In genomic region chr7:44461387-44461786, GRCh38 we compare ENCODE assay signal across 10 cellular contexts.
DNase-seq lines count a peak whose midpoint lies in the region; ATAC-seq and TF ChIP-seq lines count a peak whose summit lies in the region.
"Had no signal": no experiment of that assay in that cellular context is flagged by ENCODE, and none has a peak within 500 bp of the region (broad histone marks: within the 10 kb centered on the region; RNA-seq: fewer than 3 reads in every experiment).

No MANE protein-coding gene starts in this region.

- H3K36me3 Mint-ChIP-seq in stimulated activated naive B cell treated with anti-CD40 and anti-IgM and Interleukin-4, amounts not matched to agents 10 μg/mL and 1 μg/mL and 100 μg/mL, for 72 hours, result peaks cover 31 to 52% of the 10 kb centered on the region in 2 donors

- no peak overlapping the region for H3K27ac ChIP-seq in OCI-LY3 (ENCODE audit: low read length)
- H3K27ac ChIP-seq: C4-2B had no signal

- peaks cover 77% of the 10 kb centered on the region for H3K79me2 ChIP-seq in OCI-LY3 (ENCODE audit: low read length)

- H3K4me3 ChIP-seq in OCI-LY3 (ENCODE audit: low read length), result no peak overlapping the region

- H3K9me3 Mint-ChIP-seq in stimulated activated naive B cell treated with anti-CD40 and anti-IgM and Interleukin-4, amounts not matched to agents 10 μg/mL and 1 μg/mL and 100 μg/mL, for 72 hours, result peaks cover 0 to 2% of the 10 kb centered on the region in 2 donors

- peak overlapping the region; percentile 46 to 61 for H3K4me3 Mint-ChIP-seq in stimulated activated naive B cell treated with anti-CD40 and anti-IgM and Interleukin-4, amounts not matched to agents 10 μg/mL and 1 μg/mL and 100 μg/mL, for 72 hours

- TF ChIP-seq CTCF in OCI-LY3 (IDR thresholded peaks at IDR 0.05; ENCODE audit: low read depth, low read length), result no peak

- H3K4me1 Mint-ChIP-seq in stimulated activated naive B cell treated with anti-CD40 and anti-IgM and Interleukin-4, amounts not matched to agents 10 μg/mL and 1 μg/mL and 100 μg/mL, for 72 hours, result peaks cover 35 to 74% of the 10 kb centered on the region in 2 donors

- peaks cover 33% of the 10 kb centered on the region for H4K20me1 ChIP-seq in OCI-LY3 (ENCODE audit: insufficient read depth, low read length)

- DNase-seq in activated naive CD4-positive, alpha-beta T cell treated with Interleukin-2 at 50 U/mL for 16 hours, result peak; percentile 4
- DNase-seq in activated naive CD4-positive, alpha-beta T cell (lab: John Stamatoyannopoulos, UW), result no peak
- peak; percentile 33 for DNase-seq in central memory CD4-positive, alpha-beta T cell
- DNase-seq in stimulated activated naive B cell treated with anti-CD40 and anti-IgM and Interleukin-4, amounts not matched to agents 10 μg/mL and 1 μg/mL and 100 μg/mL, for 72 hours, result no peak
- DNase-seq in NCI-H748 (lab: John Stamatoyannopoulos, UW; ENCODE audit: unreplicated experiment) (no peak), Ammon's horn (ENCODE audit: low spot score) (no peak)
- DNase-seq: NCI-H510A treated with DMSO at 0.1 percent for 48 hours had no signal

- H3K27me3 ChIP-seq in OCI-LY3 (ENCODE audit: low read depth, low read length), result no peaks in the 10 kb centered on the region

- H2AFZ ChIP-seq in OCI-LY3 (ENCODE audit: low read depth, low read length), result no peak overlapping the region

- peak overlapping the region; percentile 75 for H3K27ac Mint-ChIP-seq in stimulated activated naive B cell treated with anti-CD40 and anti-IgM and Interleukin-4, amounts not matched to agents 10 μg/mL and 1 μg/mL and 100 μg/mL, for 72 hours

- peaks cover 23% of the 10 kb centered on the region for H3K36me3 ChIP-seq in OCI-LY3 (replicated peaks; ENCODE audit: low read depth, low read length)

- no peak for ATAC-seq in stimulated activated naive B cell treated with anti-CD40 and anti-IgM and Interleukin-4, amounts not matched to agents 10 μg/mL and 1 μg/mL and 100 μg/mL, for 72 hours (replicated peaks)
- ATAC-seq in HG03432 (IDR thresholded peaks at IDR 0.05; ENCODE audit: unreplicated experiment), result no peak

- H3K4me2 ChIP-seq in OCI-LY3 (ENCODE audit: low read length), result peak overlapping the region; percentile 55

- H3K9me3 ChIP-seq in OCI-LY3 (ENCODE audit: insufficient read depth, low read length), result no peaks in the 10 kb centered on the region

- peaks cover 22% of the 10 kb centered on the region for H3K4me1 ChIP-seq in OCI-LY3 (ENCODE audit: low read length)

- H3K27me3 Mint-ChIP-seq in stimulated activated naive B cell treated with anti-CD40 and anti-IgM and Interleukin-4, amounts not matched to agents 10 μg/mL and 1 μg/mL and 100 μg/mL, for 72 hours, result no peaks in the 10 kb centered on the region

- no peak overlapping the region for H3K9ac ChIP-seq in OCI-LY3 (ENCODE audit: low read length)

Comparison
In these comparisons a context has a peak if more than half of its experiments do, and no peak if none do; other contexts are left out.
1. DNase-seq: peak in activated naive CD4-positive, alpha-beta T cell treated with Interleukin-2 at 50 U/mL for 16 hours (single experiment) and central memory CD4-positive, alpha-beta T cell (single experiment); none in activated naive CD4-positive, alpha-beta T cell (0 of 4), stimulated activated naive B cell treated with anti-CD40 and anti-IgM and Interleukin-4, amounts not matched to agents 10 μg/mL and 1 μg/mL and 100 μg/mL, for 72 hours (single experiment), NCI-H748 (single experiment) and Ammon's horn (single experiment).